9 cellular contexts compared by ENCODE assay signal in genomic region chr19:11699931-11700794, GRCh38. TPM values are rescaled to one million over a fixed set of nuclear protein-coding genes. Genes with fewer than 3 reads are reported as not detected.
DNase-seq lines count a peak whose midpoint lies in the region; ATAC-seq and TF ChIP-seq lines count a peak whose summit lies in the region.
"Had no signal": no experiment of that assay in that cellular context is flagged by ENCODE, and none has a peak within 500 bp of the region (broad histone marks: within the 10 kb centered on the region; RNA-seq: fewer than 3 reads in every experiment).

No MANE protein-coding gene starts in this region.

- H3K4me3 ChIP-seq in breast epithelium, result no peak overlapping the region
- no peak overlapping the region for H3K4me3 ChIP-seq in neuronal stem cell (ENCODE audit: low read length in 2 of 2)

- H3K27me3 Mint-ChIP-seq in stimulated activated naive CD8-positive, alpha-beta T cell treated with anti-CD3 and anti-CD28 coated beads, Interleukin-15, amount 100 ng/mL, for 72 hours, result peaks cover 24% of the 10 kb centered on the region
- no peaks in the 10 kb centered on the region for H3K27me3 Mint-ChIP-seq in mesothelial cell of epicardium (ENCODE audit: low read depth)

- H3K36me3 ChIP-seq in breast epithelium, result no peaks in the 10 kb centered on the region
- no peaks in the 10 kb centered on the region for H3K36me3 ChIP-seq in neuronal stem cell (replicated peaks in 1 of 2; ENCODE audit: control insufficient read depth in 2 of 2, insufficient read depth in 2 of 2, low read length in 2 of 2)

- H2BK15ac ChIP-seq in neuronal stem cell (ENCODE audit: low read length), result no peak overlapping the region

- no peak overlapping the region for H3K18ac ChIP-seq in neuronal stem cell (ENCODE audit: low read length)

- no peak overlapping the region for H2AFZ ChIP-seq in neuronal stem cell (ENCODE audit: low read length)

- no peak overlapping the region for H2BK5ac ChIP-seq in neuronal stem cell (ENCODE audit: low read length)

- H2BK12ac ChIP-seq in neuronal stem cell (ENCODE audit: low read length), result no peak overlapping the region

- peaks cover under 1% of the 10 kb centered on the region for H3K4me1 Mint-ChIP-seq in stimulated activated naive CD8-positive, alpha-beta T cell treated with anti-CD3 and anti-CD28 coated beads, Interleukin-15, amount 100 ng/mL, for 72 hours
- peaks cover under 1% of the 10 kb centered on the region for H3K4me1 Mint-ChIP-seq in mesothelial cell of epicardium

- H3K27ac Mint-ChIP-seq in stimulated activated naive CD8-positive, alpha-beta T cell treated with anti-CD3 and anti-CD28 coated beads, Interleukin-15, amount 100 ng/mL, for 72 hours, result no peak overlapping the region
- H3K27ac Mint-ChIP-seq in mesothelial cell of epicardium, result no peak overlapping the region

- TF ChIP-seq POLR2A in breast epithelium (IDR thresholded peaks at IDR 0.05), result no peak

- ATAC-seq in stimulated activated naive CD8-positive, alpha-beta T cell treated with anti-CD3 and anti-CD28 coated beads, Interleukin-15, Interleukin-2, amounts not matched to agents 100 U/mL and 50 U/mL, for 24 hours, result no peak
- no peak for ATAC-seq in stimulated activated naive CD8-positive, alpha-beta T cell treated with anti-CD3 and anti-CD28 coated beads, Interleukin-15, amount 100 ng/mL, for 72 hours
- ATAC-seq in HG03342 (IDR thresholded peaks at IDR 0.05; ENCODE audit: unreplicated experiment) (no peak), GM19452 (IDR thresholded peaks at IDR 0.05; ENCODE audit: unreplicated experiment) (no peak)

- no peaks in the 10 kb centered on the region for H3K36me3 Mint-ChIP-seq in mesothelial cell of epicardium

- H3K23ac ChIP-seq in neuronal stem cell (ENCODE audit: low read depth, low read length, poor library complexity), result no peak overlapping the region

- H4K91ac ChIP-seq in neuronal stem cell (ENCODE audit: low read depth, low read length, poor library complexity), result no peak overlapping the region

- peak; percentile 6 for DNase-seq in stimulated activated naive CD8-positive, alpha-beta T cell treated with anti-CD3 and anti-CD28 coated beads, Interleukin-15, Interleukin-2, amounts not matched to agents 100 U/mL and 50 U/mL, for 24 hours
- no peak for DNase-seq in stimulated activated naive CD8-positive, alpha-beta T cell treated with anti-CD3 and anti-CD28 coated beads, Interleukin-15, amount 100 ng/mL, for 72 hours
- peak; percentile 33 for DNase-seq in NCI-H2196 (lab: John Stamatoyannopoulos, UW; ENCODE audit: unreplicated experiment)
- DNase-seq in breast epithelium (ENCODE audit: low spot score in 2 of 2), result no peak
- DNase-seq in mesothelial cell of epicardium (ENCODE audit: low spot score in 2 of 2, unreplicated experiment in 2 of 2), result no peak
- DNase-seq in neuronal stem cell (ENCODE audit: low spot score), result no peak

- H3K4ac ChIP-seq in neuronal stem cell (ENCODE audit: low read length), result no peak overlapping the region

- H3K4me1 ChIP-seq in breast epithelium (no peaks in the 10 kb centered on the region), neuronal stem cell (ENCODE audit: control insufficient read depth in 2 of 2, insufficient read depth in 1 of 2, low read depth in 1 of 2, low read length in 2 of 2) (peaks cover 2 to 5% of the 10 kb centered on the region in 2 donors)

- H3K9me3 Mint-ChIP-seq in stimulated activated naive CD8-positive, alpha-beta T cell treated with anti-CD3 and anti-CD28 coated beads, Interleukin-15, amount 100 ng/mL, for 72 hours, result no peaks in the 10 kb centered on the region
- H3K9me3 Mint-ChIP-seq in mesothelial cell of epicardium, result no peaks in the 10 kb centered on the region
- H3K9me3 Mint-ChIP-seq: central memory CD8-positive, alpha-beta T cell had no signal

- no peak overlapping the region for H4K8ac ChIP-seq in neuronal stem cell (ENCODE audit: low read depth, low read length)

- no peak overlapping the region for H2AK5ac ChIP-seq in neuronal stem cell (ENCODE audit: low read depth, low read length)

- no peak overlapping the region for H3K14ac ChIP-seq in neuronal stem cell (ENCODE audit: low read length)

- H3K4me3 Mint-ChIP-seq in stimulated activated naive CD8-positive, alpha-beta T cell treated with anti-CD3 and anti-CD28 coated beads, Interleukin-15, amount 100 ng/mL, for 72 hours, result no peak overlapping the region
- H3K4me3 Mint-ChIP-seq in mesothelial cell of epicardium, result no peak overlapping the region
- H3K4me3 Mint-ChIP-seq: central memory CD8-positive, alpha-beta T cell had no signal

- peak; percentile 41 to 74 (median 57) for TF ChIP-seq CTCF in breast epithelium (IDR thresholded peaks at IDR 0.05)
- peak; percentile 71 for TF ChIP-seq CTCF in mesothelial cell of epicardium (IDR thresholded peaks at IDR 0.05; ENCODE audit: unreplicated experiment)

- intact Hi-C loops in breast epithelium (cut with DNase I; ENCODE audit: low total_unique reads), result no loop called here

- no peak overlapping the region for H3K4me2 ChIP-seq in neuronal stem cell (ENCODE audit: insufficient read depth, low read length, poor library complexity, severe bottlenecking)

- no peak overlapping the region for H2BK120ac ChIP-seq in neuronal stem cell (ENCODE audit: low read depth, low read length)

- no CpG with 5 or more reads among the region's 6 CpGs for WGBS in neuronal stem cell (ENCODE audit: extremely low coverage in 2 of 2, insufficient read length in 2 of 2, insufficient replicate concordance in 1 of 2), 2 donors

- H3K9me3 ChIP-seq in breast epithelium (no peaks in the 10 kb centered on the region), neuronal stem cell (replicated peaks in 1 of 2; ENCODE audit: control insufficient read depth in 2 of 2, insufficient read depth in 1 of 2, low read depth in 1 of 2, low read length in 2 of 2) (no peaks in the 10 kb centered on the region)

- H3K27ac ChIP-seq in breast epithelium (no peak overlapping the region), neuronal stem cell (replicated peaks; ENCODE audit: low read length) (no peak overlapping the region)

- no peak overlapping the region for H3K9ac ChIP-seq in neuronal stem cell (ENCODE audit: low read depth, low read length, poor library complexity)

- H3K79me1 ChIP-seq in neuronal stem cell (ENCODE audit: low read depth, low read length), result no peaks in the 10 kb centered on the region

- no peaks in the 10 kb centered on the region for H3K27me3 ChIP-seq in breast epithelium
- no peaks in the 10 kb centered on the region for H3K27me3 ChIP-seq in neuronal stem cell (ENCODE audit: control insufficient read depth in 3 of 3, insufficient read depth in 3 of 3, low read depth in 1 of 3, low read length in 3 of 3)

RNA-seq across cellular contexts. Expression of gene ZNF823, which starts 38.6 kb away (rescaled TPM):
- total RNA-seq in breast epithelium (10 to 100 TPM; 10.4 to 20.9 (median 13.1) TPM), mesothelial cell of epicardium (8.2 to 9.0 TPM (median 8.9 TPM) in 3 replicates)
- polyA plus RNA-seq in neuronal stem cell (2013, experiment 1 of 2), result 4.7 TPM
- polyA plus RNA-seq in neuronal stem cell (2013, experiment 2 of 2), result 4.2 TPM

Comparison
In these comparisons a context has a peak if more than half of its experiments do, and no peak if none do; other contexts are left out.
1. DNase-seq: peak in stimulated activated naive CD8-positive, alpha-beta T cell treated with anti-CD3 and anti-CD28 coated beads, Interleukin-15, Interleukin-2, amounts not matched to agents 100 U/mL and 50 U/mL, for 24 hours (single experiment) and NCI-H2196 (single experiment); none in stimulated activated naive CD8-positive, alpha-beta T cell treated with anti-CD3 and anti-CD28 coated beads, Interleukin-15, amount 100 ng/mL, for 72 hours (0 of 2), breast epithelium (0 of 2), mesothelial cell of epicardium (0 of 2) and neuronal stem cell (single experiment).